In the genomic region with DNA sequence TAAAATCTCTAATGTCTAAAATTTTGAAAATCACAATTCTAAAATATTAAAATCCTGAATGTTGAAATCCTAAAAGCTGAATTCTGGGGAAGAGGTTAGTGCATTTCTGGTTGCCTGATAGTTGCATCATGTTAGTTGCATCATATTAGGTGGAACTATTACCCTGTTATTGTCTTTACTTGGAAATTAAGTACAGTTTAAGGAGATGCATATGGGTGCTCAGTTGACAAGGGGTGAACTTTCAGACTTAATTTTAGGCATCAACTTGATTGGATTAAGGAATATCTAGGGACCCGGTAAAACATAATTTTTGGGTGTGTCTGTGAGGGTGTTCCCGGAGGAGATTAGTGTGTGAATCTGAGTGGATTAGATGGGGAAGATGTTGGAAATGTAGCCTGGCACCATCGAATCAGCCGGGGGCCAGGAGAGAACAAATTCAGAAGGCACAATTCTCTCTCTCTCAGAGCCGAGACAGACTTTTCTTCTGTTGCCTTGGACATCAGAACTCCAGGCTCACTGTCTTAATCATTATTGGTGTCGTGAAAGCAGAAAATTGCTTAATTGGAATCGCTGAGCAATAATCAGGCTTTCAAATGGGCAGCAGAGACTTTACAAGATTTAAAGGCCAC, we compare ENCODE assay signal across 23 cellular contexts.
DNase-seq lines count a peak whose midpoint lies in the region; ATAC-seq and TF ChIP-seq lines count a peak whose summit lies in the region.
"Had no signal": no experiment of that assay in that cellular context is flagged by ENCODE, and none has a peak within 500 bp of the region (broad histone marks: within the 10 kb centered on the region; RNA-seq: fewer than 3 reads in every experiment).

No MANE protein-coding gene starts in this region.

- H3K4me3 Mint-ChIP-seq in GM23338: no peak overlapping the region
- no peak overlapping the region for H3K4me3 Mint-ChIP-seq in activated CD4-positive, alpha-beta T cell treated with anti-CD3 and anti-CD28 coated beads, Interleukin-2, amount 10 ng/mL, durations not matched to agents 24 days and 14 days
- H3K4me3 Mint-ChIP-seq: activated naive CD8-positive, alpha-beta T cell treated with anti-CD3 and anti-CD28 coated beads for 36 hours; naive B cell; T-cell had no signal

- H3K27ac Mint-ChIP-seq in GM23338: peak overlapping the region; percentile 56
- H3K27ac Mint-ChIP-seq in activated CD4-positive, alpha-beta T cell treated with anti-CD3 and anti-CD28 coated beads, Interleukin-2, amount 10 ng/mL, durations not matched to agents 24 days and 14 days: no peak overlapping the region
- H3K27ac Mint-ChIP-seq: activated naive CD8-positive, alpha-beta T cell treated with anti-CD3 and anti-CD28 coated beads for 36 hours; activated T-helper 2 cell treated with anti-CD3 and anti-CD28 coated beads, Interferon-gamma antibody, Interleukin-2, Interleukin-4, amounts not matched to agents 10 μg/mL and 5 μg/mL and 100 μg/mL, durations not matched to agents 14 hours and 24 hours and 36 hours; naive B cell; T-cell had no signal

- no peaks in the 10 kb centered on the region for H3F3A ChIP-seq in GM23338 (replicated peaks; ENCODE audit: low read depth)

- H3K9me3 Mint-ChIP-seq in GM23338: no peaks in the 10 kb centered on the region
- H3K9me3 Mint-ChIP-seq in activated CD4-positive, alpha-beta T cell treated with anti-CD3 and anti-CD28 coated beads, Interleukin-2, amount 10 ng/mL, durations not matched to agents 24 days and 14 days: no peaks in the 10 kb centered on the region
- H3K9me3 Mint-ChIP-seq: activated naive CD8-positive, alpha-beta T cell treated with anti-CD3 and anti-CD28 coated beads for 36 hours; activated T-helper 2 cell treated with anti-CD3 and anti-CD28 coated beads, Interferon-gamma antibody, Interleukin-2, Interleukin-4, amounts not matched to agents 10 μg/mL and 5 μg/mL and 100 μg/mL, durations not matched to agents 14 hours and 24 hours and 36 hours; naive B cell; T-cell had no signal

- no peak for TF ChIP-seq CTCF in A673 (conservative IDR thresholded peaks at IDR 0.05; ENCODE audit: low read depth, low read length)
- TF ChIP-seq CTCF in GM23338 (conservative IDR thresholded peaks at IDR 0.05; ENCODE audit: low read depth in 2 of 2): no peak
- no peak for TF ChIP-seq CTCF in WERI-Rb-1 (IDR thresholded peaks at IDR 0.05; ENCODE audit: low read depth, low read length)

- H3K4me3 ChIP-seq in A673 (ENCODE audit: low read depth, low read length, poor library complexity, severe bottlenecking) (no peak overlapping the region), GM23338 (no peak overlapping the region), adipocyte (ENCODE audit: low read length) (peak overlapping the region; percentile 24), WERI-Rb-1 (ENCODE audit: low read depth, low read length) (no peak overlapping the region), aorta (ENCODE audit: low read length in 2 of 2) (no peak overlapping the region)

- peak overlapping the region; percentile 65 for H3K9ac ChIP-seq in adipocyte (ENCODE audit: low read length)

- BruUV-seq in A673 (replicated peaks; lab: Mats Ljungman, UMichigan): no TSS peak

- H3K4me1 ChIP-seq in A673 (ENCODE audit: insufficient read depth, low read length, poor library complexity, severe bottlenecking) (peaks cover 20% of the 10 kb centered on the region), GM23338 (ENCODE audit: insufficient read depth) (no peaks in the 10 kb centered on the region), adipocyte (ENCODE audit: control insufficient read depth, insufficient read depth, low read length) (peaks cover 26% of the 10 kb centered on the region), aorta (ENCODE audit: control insufficient read depth in 1 of 2, insufficient read depth in 2 of 2, low read length in 2 of 2) (no peaks in the 10 kb centered on the region)

- peak overlapping the region; percentile 80; the same call in 1 of the 2 replicates for H2AFZ ChIP-seq in GM23338

- H3K36me3 Mint-ChIP-seq in GM23338 (ENCODE audit: low read depth): no peaks in the 10 kb centered on the region
- no peaks in the 10 kb centered on the region for H3K36me3 Mint-ChIP-seq in activated CD4-positive, alpha-beta T cell treated with anti-CD3 and anti-CD28 coated beads, Interleukin-2, amount 10 ng/mL, durations not matched to agents 24 days and 14 days (ENCODE audit: low read depth)
- H3K36me3 Mint-ChIP-seq: activated naive CD8-positive, alpha-beta T cell treated with anti-CD3 and anti-CD28 coated beads for 36 hours; naive B cell; T-cell had no signal

- CTCF ChIA-PET in A673 (lab: Charles Lee): no interaction called here

- H3K27me3 ChIP-seq in A673 (replicated peaks; ENCODE audit: insufficient read depth, low read depth, low read length, poor library complexity): no peaks in the 10 kb centered on the region
- H3K27me3 ChIP-seq in GM23338 (ENCODE audit: insufficient read depth): no peaks in the 10 kb centered on the region
- no peaks in the 10 kb centered on the region for H3K27me3 ChIP-seq in adipocyte (replicated peaks; ENCODE audit: control insufficient read depth, insufficient read depth, low read length)
- no peaks in the 10 kb centered on the region for H3K27me3 ChIP-seq in WERI-Rb-1 (ENCODE audit: insufficient read depth, low read depth, severe bottlenecking)
- no peaks in the 10 kb centered on the region for H3K27me3 ChIP-seq in aorta (ENCODE audit: control insufficient read depth in 1 of 2, insufficient read depth in 2 of 2, low read length in 1 of 2)

- peaks cover 2% of the 10 kb centered on the region; the same call in 2 of the 3 replicates for H3K4me1 Mint-ChIP-seq in GM23338
- H3K4me1 Mint-ChIP-seq in activated CD4-positive, alpha-beta T cell treated with anti-CD3 and anti-CD28 coated beads, Interleukin-2, amount 10 ng/mL, durations not matched to agents 24 days and 14 days: no peaks in the 10 kb centered on the region
- H3K4me1 Mint-ChIP-seq: activated naive CD8-positive, alpha-beta T cell treated with anti-CD3 and anti-CD28 coated beads for 36 hours; naive B cell; T-cell had no signal

- ATAC-seq in GM23338 (no peak), aorta (ENCODE audit: low FRiP score) (no peak)
- ATAC-seq: PC-3, T-cell had no signal

- POLR2A ChIA-PET in A673 (lab: Charles Lee; ENCODE audit: low non-redundant PET): no interaction called here

- DNase-seq in A673 (ENCODE audit: low spot score) (peak; percentile 38), GM23338 (ENCODE audit: low spot score) (no peak), adipocyte (ENCODE audit: low read depth) (peak; percentile 75), fibroblast of the conjunctiva (ENCODE audit: low read depth) (peak; percentile 53), medulla oblongata (ENCODE audit: extremely low spot score) (no peak), WERI-Rb-1 (no peak), aorta (no peak)
- DNase-seq in activated CD4-positive, alpha-beta T cell treated with anti-CD3 and anti-CD28 coated beads, Interleukin-2, amount 10 ng/mL, durations not matched to agents 24 days and 14 days: no peak
- DNase-seq: activated CD4-positive, alpha-beta T cell treated with anti-CD3 and anti-CD28 coated beads for 4 hours; activated naive CD8-positive, alpha-beta T cell treated with anti-CD3 and anti-CD28 coated beads for 36 hours; effector memory CD4-positive, alpha-beta T cell; HCEC 1CT; KG1; MV-4-11; naive B cell; NCI-H187; NCI-H2227 treated with DMSO at 0.1 percent for 48 hours; occipital lobe; PC-3; SIG-M5; T-cell had no signal

- no peaks in the 10 kb centered on the region for H3K79me2 ChIP-seq in GM23338 (replicated peaks; ENCODE audit: insufficient read depth)

- H3K9me2 ChIP-seq in GM23338 (ENCODE audit: insufficient read depth): no peaks in the 10 kb centered on the region

- H4K20me1 ChIP-seq in GM23338 (replicated peaks; ENCODE audit: insufficient read depth): no peaks in the 10 kb centered on the region

- H3K27me3 Mint-ChIP-seq in GM23338 (ENCODE audit: insufficient read depth, low read depth, poor library complexity): no peaks in the 10 kb centered on the region
- H3K27me3 Mint-ChIP-seq in activated CD4-positive, alpha-beta T cell treated with anti-CD3 and anti-CD28 coated beads, Interleukin-2, amount 10 ng/mL, durations not matched to agents 24 days and 14 days: no peaks in the 10 kb centered on the region
- H3K27me3 Mint-ChIP-seq: naive B cell had no signal

- no peaks in the 10 kb centered on the region for H3K36me3 ChIP-seq in A673 (ENCODE audit: insufficient read depth, low read length, poor library complexity, severe bottlenecking)
- no peaks in the 10 kb centered on the region for H3K36me3 ChIP-seq in GM23338 (ENCODE audit: insufficient read depth)
- H3K36me3 ChIP-seq in adipocyte (ENCODE audit: control insufficient read depth, insufficient read depth, low read length, severe bottlenecking): no peaks in the 10 kb centered on the region
- H3K36me3 ChIP-seq in WERI-Rb-1: no peaks in the 10 kb centered on the region
- no peaks in the 10 kb centered on the region for H3K36me3 ChIP-seq in aorta (ENCODE audit: control insufficient read depth in 1 of 2, insufficient read depth in 2 of 2, low read length in 1 of 2)

- H3K27ac ChIP-seq in A673 (ENCODE audit: low read depth, low read length, poor library complexity, severe bottlenecking) (peak overlapping the region; percentile 78), GM23338 (ENCODE audit: low read depth) (no peak overlapping the region), WERI-Rb-1 (no peak overlapping the region), aorta (ENCODE audit: low read depth in 1 of 2, low read length in 2 of 2) (no peak overlapping the region)
- H3K27ac ChIP-seq: C4-2B had no signal

- 88 to 95% methylated on average over 7 of the region's 7 CpGs for WGBS in aorta, 2 donors

- H3K9me3 ChIP-seq in A673 (ENCODE audit: low read depth, low read length, poor library complexity, severe bottlenecking) (no peaks in the 10 kb centered on the region), adipocyte (ENCODE audit: control insufficient read depth, low read length) (no peaks in the 10 kb centered on the region), WERI-Rb-1 (ENCODE audit: severe bottlenecking) (no peaks in the 10 kb centered on the region), aorta (ENCODE audit: control insufficient read depth, low read length) (no peaks in the 10 kb centered on the region)

- H3K4me2 ChIP-seq in GM23338: no peak overlapping the region

- intact Hi-C loops in A673 (cut with micrococcal nuclease; ENCODE audit: unreplicated experiment) (no loop called here), aorta (cut with DNase I) (no loop called here)
- intact Hi-C loops in activated CD4-positive, alpha-beta T cell treated with anti-CD3 and anti-CD28 coated beads, Interleukin-2, amount 10 ng/mL, durations not matched to agents 24 days and 14 days (cut with micrococcal nuclease): no loop called here

TF ChIP-seq in GM23338, 12 proteins besides CTCF, POLR2A, EP300 and RAD21 (continues in another document):
- TF ChIP-seq NANOG (IDR thresholded peaks at IDR 0.05; ENCODE audit: borderline replicate concordance) (no peak), EZH2phosphoT487 (IDR thresholded peaks at IDR 0.05; ENCODE audit: unreplicated experiment) (no peak)

Comparison
In these comparisons a context has a peak if more than half of its experiments do, and no peak if none do; other contexts are left out.
1. DNase-seq: peak in A673 (single experiment), adipocyte (single experiment) and fibroblast of the conjunctiva (single experiment); none in GM23338 (single experiment), medulla oblongata (single experiment), WERI-Rb-1 (single experiment), aorta (0 of 2) and activated CD4-positive, alpha-beta T cell treated with anti-CD3 and anti-CD28 coated beads, Interleukin-2, amount 10 ng/mL, durations not matched to agents 24 days and 14 days (single experiment).